Comparison of ENCODE assay signal across 9 cellular contexts in the genomic region with DNA sequence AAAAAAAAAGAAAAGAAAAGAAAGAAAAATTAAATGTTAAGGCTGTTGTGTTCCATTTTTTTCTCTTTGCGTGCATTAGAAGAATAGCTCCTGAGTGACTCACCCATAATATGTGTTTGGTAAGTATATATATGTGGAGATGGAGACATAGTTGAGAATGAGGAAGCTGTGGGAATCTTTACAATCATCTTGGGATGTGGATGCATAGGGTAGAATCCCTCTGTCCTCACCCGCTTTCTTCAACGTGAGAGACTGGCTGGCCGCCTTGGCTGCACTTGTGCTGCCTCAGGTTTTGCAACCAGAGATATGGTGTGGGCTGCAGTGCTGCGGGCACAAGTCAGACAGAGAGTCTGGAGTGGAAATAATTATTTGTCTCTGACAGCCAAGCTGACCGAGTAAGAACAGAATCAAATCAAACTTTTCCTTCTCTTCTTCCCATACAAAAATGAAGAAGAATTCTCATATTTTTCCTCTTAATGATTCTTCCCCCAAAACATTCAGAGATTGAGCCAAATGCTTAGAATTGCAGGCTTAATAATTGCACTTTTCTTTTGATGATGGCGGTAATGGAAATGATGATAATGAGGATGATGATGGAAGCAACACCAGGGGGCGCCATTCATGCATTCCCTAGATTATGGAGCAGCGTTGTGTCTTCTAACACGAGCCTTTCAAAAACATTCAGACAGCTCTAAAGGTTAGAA. TPM values are rescaled to one million over a fixed set of nuclear protein-coding genes. Genes with fewer than 3 reads are reported as not detected.
DNase-seq lines count a peak whose midpoint lies in the region; ATAC-seq and TF ChIP-seq lines count a peak whose summit lies in the region.
"Had no signal": no experiment of that assay in that cellular context is flagged by ENCODE, and none has a peak within 500 bp of the region (broad histone marks: within the 10 kb centered on the region; RNA-seq: fewer than 3 reads in every experiment).

No MANE protein-coding gene starts in this region.

- intact Hi-C loops in A673 (cut with micrococcal nuclease; ENCODE audit: unreplicated experiment): no loop called here

- peaks cover 13% of the 10 kb centered on the region for H3K27me3 Mint-ChIP-seq in T-helper 17 cell

- CTCF ChIA-PET in A673 (lab: Charles Lee): no interaction called here

- H3K27me3 ChIP-seq in A673 (replicated peaks; ENCODE audit: insufficient read depth, low read depth, low read length, poor library complexity): no peaks in the 10 kb centered on the region
- no peaks in the 10 kb centered on the region for H3K27me3 ChIP-seq in H7 (ENCODE audit: control insufficient read depth, insufficient read depth, low read length)
- H3K27me3 ChIP-seq in kidney epithelial cell (ENCODE audit: control insufficient read depth, insufficient read depth, low read length): no peaks in the 10 kb centered on the region

- H3K4me1 Mint-ChIP-seq in T-helper 17 cell: no peaks in the 10 kb centered on the region

- H3K27ac ChIP-seq in A673 (ENCODE audit: low read depth, low read length, poor library complexity, severe bottlenecking): no peak overlapping the region

- H3K36me3 ChIP-seq in A673 (ENCODE audit: insufficient read depth, low read length, poor library complexity, severe bottlenecking) (no peaks in the 10 kb centered on the region), H7 (replicated peaks; ENCODE audit: control insufficient read depth, insufficient read depth, low read length) (no peaks in the 10 kb centered on the region), kidney epithelial cell (ENCODE audit: control insufficient read depth, insufficient read depth, low read length) (no peaks in the 10 kb centered on the region)

- TF ChIP-seq CTCF in A673 (conservative IDR thresholded peaks at IDR 0.05; ENCODE audit: low read depth, low read length): peak; percentile 56
- peak; percentile 23 for TF ChIP-seq CTCF in kidney epithelial cell (IDR thresholded peaks at IDR 0.05; ENCODE audit: insufficient read depth, low read length, poor library complexity, severe bottlenecking)

- peaks cover 33% of the 10 kb centered on the region for H3K4me1 ChIP-seq in A673 (ENCODE audit: insufficient read depth, low read length, poor library complexity, severe bottlenecking)

- H3K4me3 ChIP-seq in A673 (ENCODE audit: low read depth, low read length, poor library complexity, severe bottlenecking) (no peak overlapping the region), H7 (ENCODE audit: insufficient read depth, low read depth, low read length) (no peak overlapping the region), kidney epithelial cell (ENCODE audit: low read depth, low read length) (no peak overlapping the region)

- POLR2A ChIA-PET in A673 (lab: Charles Lee; ENCODE audit: low non-redundant PET): no interaction called here

- H3K9me3 ChIP-seq in A673 (ENCODE audit: low read depth, low read length, poor library complexity, severe bottlenecking) (no peaks in the 10 kb centered on the region), T-helper 17 cell (ENCODE audit: control insufficient read depth, low read length, poor library complexity, severe bottlenecking) (no peaks in the 10 kb centered on the region)

- ATAC-seq in T-helper 17 cell (no peak), GM19397 (IDR thresholded peaks at IDR 0.05; ENCODE audit: unreplicated experiment) (no peak), GM21367 (IDR thresholded peaks at IDR 0.05; ENCODE audit: unreplicated experiment) (no peak)

- H3K36me3 Mint-ChIP-seq in T-helper 17 cell (ENCODE audit: low read depth): no peaks in the 10 kb centered on the region
- H3K36me3 Mint-ChIP-seq: activated naive CD8-positive, alpha-beta T cell had no signal

- no peak overlapping the region for H3K4me3 Mint-ChIP-seq in T-helper 17 cell
- H3K4me3 Mint-ChIP-seq: activated naive CD8-positive, alpha-beta T cell had no signal

- H3K27ac Mint-ChIP-seq in T-helper 17 cell: no peak overlapping the region
- H3K27ac Mint-ChIP-seq: activated naive CD8-positive, alpha-beta T cell had no signal

- BruUV-seq in A673 (replicated peaks; lab: Mats Ljungman, UMichigan): no TSS peak

- no peak for DNase-seq in A673 (ENCODE audit: low spot score)
- peak; percentile 12 for DNase-seq in H7
- DNase-seq in activated T-cell treated with anti-CD3 and anti-CD28 coated beads for 48 hours (ENCODE audit: low read depth): peak; percentile 9
- no peak for DNase-seq in kidney epithelial cell (ENCODE audit: low read depth)
- no peak for DNase-seq in SW480 (ENCODE audit: low spot score)
- DNase-seq in T-helper 17 cell: no peak

RNA-seq across cellular contexts. Expression of gene SERPINB7, which starts 48.5 kb away (rescaled TPM):
- total RNA-seq in A673 (2021): 12.2 and 12.8 TPM in 2 replicates
- total RNA-seq in H7 (2014; rRNA removed; shearing (Covaris generic)): not detected in 2 replicates
- 2.2 and 3.1 TPM in 2 replicates for total RNA-seq in kidney epithelial cell
- total RNA-seq in T-helper 17 cell: not detected

Comparison
In these comparisons a context has a peak if more than half of its experiments do, and no peak if none do; other contexts are left out.
1. DNase-seq: peak in H7 (single experiment) and activated T-cell treated with anti-CD3 and anti-CD28 coated beads for 48 hours (single experiment); none in A673 (single experiment), kidney epithelial cell (single experiment), SW480 (single experiment) and T-helper 17 cell (0 of 3).